In the genomic region with DNA sequence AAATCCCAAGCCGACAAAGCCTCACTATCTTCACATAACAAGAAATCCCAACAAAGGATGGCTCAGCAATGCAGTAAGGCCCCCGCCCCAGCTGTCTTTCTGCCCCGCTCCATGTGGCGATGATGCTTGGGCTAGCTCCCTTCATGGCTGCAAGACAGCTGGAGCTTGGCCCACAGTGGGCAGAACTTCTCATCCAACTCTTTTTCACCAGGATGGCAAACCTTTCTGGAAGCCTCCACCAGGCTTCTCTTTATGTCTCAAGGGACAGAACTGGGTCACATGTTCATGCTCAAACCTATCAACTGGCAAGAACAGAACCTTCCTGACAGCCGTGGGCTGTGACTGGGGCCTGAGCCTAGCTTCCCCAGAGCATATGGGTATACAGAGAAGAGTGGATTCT, we compare ENCODE assay signal across 13 cellular contexts.
DNase-seq lines count a peak whose midpoint lies in the region; ATAC-seq and TF ChIP-seq lines count a peak whose summit lies in the region.
"Had no signal": no experiment of that assay in that cellular context is flagged by ENCODE, and none has a peak within 500 bp of the region (broad histone marks: within the 10 kb centered on the region; RNA-seq: fewer than 3 reads in every experiment).

No MANE protein-coding gene starts in this region.

- H4K8ac ChIP-seq in neuronal stem cell (ENCODE audit: low read depth, low read length): no peak overlapping the region

- no peak overlapping the region for H3K4ac ChIP-seq in neuronal stem cell (ENCODE audit: low read length)

- H3K4me2 ChIP-seq in OCI-LY1 (ENCODE audit: low read length): no peak overlapping the region
- H3K4me2 ChIP-seq in neuronal stem cell (ENCODE audit: insufficient read depth, low read length, poor library complexity, severe bottlenecking): no peak overlapping the region

- H3F3A ChIP-seq in OCI-LY1 (ENCODE audit: insufficient read depth, low read length): 0 out of 2 replicates have a peak, but pooled peaks cover 4% of the 10 kb centered on the region

- CTCF ChIA-PET in CD4-positive, alpha-beta memory T cell (lab: Charles Lee; ENCODE audit: partially characterized antibody): interaction anchor here (0.6 to 4.2 kb wide), 6 partner anchors 10 to 235 kb away, joined by 3 to 26 read pairs (median 4); no protein-coding TSS in a partner anchor

- H3K79me2 ChIP-seq in OCI-LY1 (ENCODE audit: insufficient read depth, low read length): peaks cover 83% of the 10 kb centered on the region

- H3K27me3 ChIP-seq in CD4-positive, alpha-beta memory T cell (ENCODE audit: insufficient read depth, low read length): no peaks in the 10 kb centered on the region
- H3K27me3 ChIP-seq in OCI-LY1 (ENCODE audit: insufficient read depth, low read length) (no peaks in the 10 kb centered on the region), neuronal stem cell (ENCODE audit: control insufficient read depth in 3 of 3, insufficient read depth in 3 of 3, low read depth in 1 of 3, low read length in 3 of 3) (no peaks in the 10 kb centered on the region)

- H2AK5ac ChIP-seq in neuronal stem cell (ENCODE audit: low read depth, low read length): no peak overlapping the region

- peak; percentile 11 for ATAC-seq in effector memory CD8-positive, alpha-beta T cell (replicated peaks)
- ATAC-seq in HG03139 (IDR thresholded peaks at IDR 0.05; ENCODE audit: unreplicated experiment): no peak
- ATAC-seq in GM18505 (IDR thresholded peaks at IDR 0.05; ENCODE audit: unreplicated experiment): no peak

- no peak overlapping the region for H3K9ac ChIP-seq in OCI-LY1 (ENCODE audit: low read length)
- H3K9ac ChIP-seq in neuronal stem cell (ENCODE audit: low read depth, low read length, poor library complexity): no peak overlapping the region

- H3K4me1 Mint-ChIP-seq in CD4-positive, alpha-beta memory T cell: peaks cover 51 to 88% (median 74%) of the 10 kb centered on the region in 4 donors
- peaks cover 50 to 79% of the 10 kb centered on the region in 2 donors for H3K4me1 Mint-ChIP-seq in effector memory CD8-positive, alpha-beta T cell (ENCODE audit: low read depth in 2 of 2)

- intact Hi-C loops in CD4-positive, alpha-beta memory T cell (cut with micrococcal nuclease): no loop called here

- no peak overlapping the region for H3K14ac ChIP-seq in neuronal stem cell (ENCODE audit: low read length)

- no CpG with 5 or more reads among the region's 5 CpGs for WGBS in neuronal stem cell (ENCODE audit: extremely low coverage in 2 of 2, insufficient read length in 2 of 2, insufficient replicate concordance in 1 of 2), 2 donors

- H3K4me1 ChIP-seq in CD4-positive, alpha-beta memory T cell (ENCODE audit: insufficient read depth, low read length): peaks cover 81% of the 10 kb centered on the region
- H3K4me1 ChIP-seq in OCI-LY1 (ENCODE audit: insufficient read depth, low read length, severe bottlenecking): peaks cover 45% of the 10 kb centered on the region
- no peaks in the 10 kb centered on the region for H3K4me1 ChIP-seq in neuronal stem cell (ENCODE audit: control insufficient read depth in 2 of 2, insufficient read depth in 1 of 2, low read depth in 1 of 2, low read length in 2 of 2)

- peaks cover 0 to 3% (median 0%) of the 10 kb centered on the region in 8 donors for H3K9me3 Mint-ChIP-seq in CD4-positive, alpha-beta memory T cell
- no peaks in the 10 kb centered on the region for H3K9me3 Mint-ChIP-seq in effector memory CD8-positive, alpha-beta T cell
- H3K9me3 Mint-ChIP-seq: nephron had no signal

- H3K18ac ChIP-seq in neuronal stem cell (ENCODE audit: low read length): no peak overlapping the region

- no peak overlapping the region for H2BK120ac ChIP-seq in neuronal stem cell (ENCODE audit: low read depth, low read length)

- peak in 1 of 5 donors; percentile 40 for DNase-seq in CD4-positive, alpha-beta memory T cell
- DNase-seq in effector memory CD8-positive, alpha-beta T cell: no peak
- DNase-seq in neuronal stem cell (ENCODE audit: low spot score) (no peak), mucosa of gallbladder (ENCODE audit: low spot score) (no peak), NCI-H510A (lab: John Stamatoyannopoulos, UW) (no peak)
- DNase-seq: Caco-2; NCI-H2029; stimulated activated CD8-positive, alpha-beta memory T cell treated with anti-CD3 and anti-CD28 coated beads, Interleukin-4, amount 100 ng/mL, for 48 hours had no signal

- H3K27me3 Mint-ChIP-seq in CD4-positive, alpha-beta memory T cell: no peaks in the 10 kb centered on the region
- no peaks in the 10 kb centered on the region for H3K27me3 Mint-ChIP-seq in effector memory CD8-positive, alpha-beta T cell

- peak overlapping the region; percentile 27 to 91 (median 71) for H3K27ac Mint-ChIP-seq in CD4-positive, alpha-beta memory T cell
- peak overlapping the region in 1 of 2 donors; percentile 85 for H3K27ac Mint-ChIP-seq in effector memory CD8-positive, alpha-beta T cell
- H3K27ac Mint-ChIP-seq: nephron had no signal

- H3K4me3 Mint-ChIP-seq in CD4-positive, alpha-beta memory T cell: peak overlapping the region in 6 of 8 donors; percentile 9 to 62 (median 26)
- peak overlapping the region; percentile 49 to 59 for H3K4me3 Mint-ChIP-seq in effector memory CD8-positive, alpha-beta T cell
- H3K4me3 Mint-ChIP-seq: nephron had no signal

- peaks cover 10 to 45% of the 10 kb centered on the region in 2 donors for H3K36me3 Mint-ChIP-seq in CD4-positive, alpha-beta memory T cell
- no peaks in the 10 kb centered on the region for H3K36me3 Mint-ChIP-seq in effector memory CD8-positive, alpha-beta T cell (ENCODE audit: insufficient read depth)

- H2BK15ac ChIP-seq in neuronal stem cell (ENCODE audit: low read length): no peak overlapping the region

- no peak overlapping the region for H2BK5ac ChIP-seq in neuronal stem cell (ENCODE audit: low read length)

- no peak overlapping the region for H2BK12ac ChIP-seq in neuronal stem cell (ENCODE audit: low read length)

- POLR2A ChIA-PET in CD4-positive, alpha-beta memory T cell (lab: Charles Lee; ENCODE audit: partially characterized antibody): interaction anchor here (1.6 kb wide), 1 partner anchor 10 kb away, joined by 6 read pairs; no protein-coding TSS in a partner anchor

- H3K27ac ChIP-seq in CD4-positive, alpha-beta memory T cell (ENCODE audit: low read depth, low read length): peak overlapping the region; percentile 0
- peak overlapping the region; percentile 47 for H3K27ac ChIP-seq in OCI-LY1 (ENCODE audit: low read depth, low read length, poor library complexity, severe bottlenecking)
- H3K27ac ChIP-seq in neuronal stem cell (replicated peaks; ENCODE audit: low read length): no peak overlapping the region

- no peak for TF ChIP-seq POLR2A in GM18505 (IDR thresholded peaks at IDR 0.05; ENCODE audit: borderline replicate concordance, extremely low read depth, insufficient read depth, insufficient read length)

- no peak overlapping the region for H3K4me3 ChIP-seq in CD4-positive, alpha-beta memory T cell (ENCODE audit: low read length in 2 of 2)
- no peak overlapping the region for H3K4me3 ChIP-seq in OCI-LY1 (ENCODE audit: low read depth, low read length, poor library complexity, severe bottlenecking)
- no peak overlapping the region for H3K4me3 ChIP-seq in neuronal stem cell (ENCODE audit: low read length in 2 of 2)
- H3K4me3 ChIP-seq: HAP-1 had no signal

- H3K23ac ChIP-seq in neuronal stem cell (ENCODE audit: low read depth, low read length, poor library complexity): no peak overlapping the region

- no peaks in the 10 kb centered on the region for H4K20me1 ChIP-seq in OCI-LY1 (ENCODE audit: insufficient read depth, low read length)

- H3K9me3 ChIP-seq in CD4-positive, alpha-beta memory T cell (ENCODE audit: control insufficient read depth in 1 of 2, low read length in 2 of 2): no peaks in the 10 kb centered on the region
- no peaks in the 10 kb centered on the region for H3K9me3 ChIP-seq in OCI-LY1 (ENCODE audit: low read length)
- H3K9me3 ChIP-seq in neuronal stem cell (replicated peaks in 1 of 2; ENCODE audit: control insufficient read depth in 2 of 2, insufficient read depth in 1 of 2, low read depth in 1 of 2, low read length in 2 of 2): no peaks in the 10 kb centered on the region
- H3K9me3 ChIP-seq: Caco-2, HAP-1 had no signal

- H3K9me2 ChIP-seq in OCI-LY1 (ENCODE audit: low read depth, low read length): no peaks in the 10 kb centered on the region

- H3K36me3 ChIP-seq in CD4-positive, alpha-beta memory T cell (ENCODE audit: insufficient read depth, low read length): no peaks in the 10 kb centered on the region
- H3K36me3 ChIP-seq in OCI-LY1 (ENCODE audit: insufficient read depth, low read length) (peaks cover 58% of the 10 kb centered on the region), neuronal stem cell (replicated peaks in 1 of 2; ENCODE audit: control insufficient read depth in 2 of 2, insufficient read depth in 2 of 2, low read length in 2 of 2) (no peaks in the 10 kb centered on the region)
- H3K36me3 ChIP-seq: HAP-1 had no signal

- H2AFZ ChIP-seq in OCI-LY1 (ENCODE audit: low read length) (no peak overlapping the region), neuronal stem cell (ENCODE audit: low read length) (peak overlapping the region; percentile 6)

- H3K79me1 ChIP-seq in neuronal stem cell (ENCODE audit: low read depth, low read length): no peaks in the 10 kb centered on the region

- no peak for TF ChIP-seq CTCF in OCI-LY1 (IDR thresholded peaks at IDR 0.05; ENCODE audit: low read length)

- no peak overlapping the region for H4K91ac ChIP-seq in neuronal stem cell (ENCODE audit: low read depth, low read length, poor library complexity)
